ENCODE assay signal across 28 cellular contexts in genomic region chrX:19003756-19004155, GRCh38.
"Had no signal": no experiment of that assay in that cellular context is flagged by ENCODE, and none has a peak within 500 bp of the region (broad histone marks: within the 10 kb centered on the region; RNA-seq: fewer than 3 reads in every experiment).

No MANE protein-coding gene starts in this region.

- H3K36me3 Mint-ChIP-seq: activated naive CD4-positive, alpha-beta T cell treated with anti-CD3 and anti-CD28 coated beads, Interleukin-2, amount 10 ng/mL, durations not matched to agents 7 days and 5 days; activated naive CD4-positive, alpha-beta T cell treated with anti-CD3 and anti-CD28 coated beads, Interleukin-2, amount 50 U/mL, for 72 hours; activated naive CD8-positive, alpha-beta T cell treated with anti-CD3 and anti-CD28 coated beads, Interleukin-2, amount 10 ng/mL, durations not matched to agents 7 days and 5 days had no signal

- H3K4me3 ChIP-seq: ascending aorta, colonic mucosa, esophagus muscularis mucosa had no signal

- H3K27ac Mint-ChIP-seq: activated CD4-positive, alpha-beta memory T cell treated with anti-CD3 and anti-CD28 coated beads, Interleukin-2, amount 10 ng/mL, durations not matched to agents 7 days and 5 days; activated CD4-positive, alpha-beta T cell treated with anti-CD3 and anti-CD28 coated beads for 36 hours; activated CD4-positive, alpha-beta T cell treated with anti-CD3 and anti-CD28 coated beads, Interleukin-2, amount 10 ng/mL, durations not matched to agents 7 days and 5 days; activated naive CD4-positive, alpha-beta T cell treated with anti-CD3 and anti-CD28 coated beads, Interleukin-2, amount 10 ng/mL, durations not matched to agents 7 days and 5 days; activated naive CD4-positive, alpha-beta T cell treated with anti-CD3 and anti-CD28 coated beads, Interleukin-2, amount 50 U/mL, for 72 hours; activated naive CD8-positive, alpha-beta T cell treated with anti-CD3 and anti-CD28 coated beads, Interleukin-2, amount 10 ng/mL, durations not matched to agents 7 days and 5 days; activated T-cell treated with anti-CD3 and anti-CD28 coated beads, Interleukin-2, amount 50 U/mL, for 24 hours; activated T-cell treated with anti-CD3 and anti-CD28 coated beads, Interleukin-2, amount 50 U/mL, for 72 hours had no signal

- H3K27me3 Mint-ChIP-seq: activated CD4-positive, alpha-beta memory T cell treated with anti-CD3 and anti-CD28 coated beads, Interleukin-2, amount 10 ng/mL, durations not matched to agents 7 days and 5 days; activated CD4-positive, alpha-beta T cell treated with anti-CD3 and anti-CD28 coated beads for 36 hours; activated CD4-positive, alpha-beta T cell treated with anti-CD3 and anti-CD28 coated beads, Interleukin-2, amount 10 ng/mL, durations not matched to agents 7 days and 5 days; activated naive CD4-positive, alpha-beta T cell treated with anti-CD3 and anti-CD28 coated beads, Interleukin-2, amount 10 ng/mL, durations not matched to agents 7 days and 5 days; activated T-cell treated with anti-CD3 and anti-CD28 coated beads, Interleukin-2, amount 50 U/mL, for 24 hours had no signal

- H3K4me1 Mint-ChIP-seq: activated CD4-positive, alpha-beta memory T cell treated with anti-CD3 and anti-CD28 coated beads, Interleukin-2, amount 10 ng/mL, durations not matched to agents 7 days and 5 days; activated CD4-positive, alpha-beta T cell treated with anti-CD3 and anti-CD28 coated beads for 36 hours; activated CD4-positive, alpha-beta T cell treated with anti-CD3 and anti-CD28 coated beads, Interleukin-2, amount 10 ng/mL, durations not matched to agents 7 days and 5 days; activated naive CD4-positive, alpha-beta T cell treated with anti-CD3 and anti-CD28 coated beads, Interleukin-2, amount 10 ng/mL, durations not matched to agents 7 days and 5 days; activated naive CD8-positive, alpha-beta T cell treated with anti-CD3 and anti-CD28 coated beads, Interleukin-2, amount 10 ng/mL, durations not matched to agents 7 days and 5 days had no signal

- H3K36me3 ChIP-seq: ascending aorta, brain microvascular endothelial cell, colonic mucosa, esophagus muscularis mucosa had no signal

- H3K9me3 Mint-ChIP-seq: activated CD4-positive, alpha-beta memory T cell treated with anti-CD3 and anti-CD28 coated beads, Interleukin-2, amount 10 ng/mL, durations not matched to agents 7 days and 5 days; activated CD4-positive, alpha-beta T cell treated with anti-CD3 and anti-CD28 coated beads, Interleukin-2, amount 10 ng/mL, durations not matched to agents 7 days and 5 days; activated naive CD4-positive, alpha-beta T cell treated with anti-CD3 and anti-CD28 coated beads, Interleukin-2, amount 10 ng/mL, durations not matched to agents 7 days and 5 days; activated naive CD4-positive, alpha-beta T cell treated with anti-CD3 and anti-CD28 coated beads, Interleukin-2, amount 50 U/mL, for 72 hours; activated naive CD8-positive, alpha-beta T cell treated with anti-CD3 and anti-CD28 coated beads, Interleukin-2, amount 10 ng/mL, durations not matched to agents 7 days and 5 days; activated T-cell treated with anti-CD3 and anti-CD28 coated beads, Interleukin-2, amount 50 U/mL, for 24 hours; activated T-cell treated with anti-CD3 and anti-CD28 coated beads, Interleukin-2, amount 50 U/mL, for 72 hours had no signal

- H3K4me1 ChIP-seq: colonic mucosa had no signal

- FAIRE-seq: endometrium, frontal cortex had no signal

- ATAC-seq: activated CD4-positive, alpha-beta T cell treated with anti-CD3 and anti-CD28 coated beads for 36 hours; activated naive CD4-positive, alpha-beta T cell treated with anti-CD3 and anti-CD28 coated beads, Interleukin-2, amount 50 U/mL, for 72 hours; activated T-cell treated with anti-CD3 and anti-CD28 coated beads, Interleukin-2, amount 50 U/mL, for 72 hours had no signal

- H3K27me3 ChIP-seq: ascending aorta, brain microvascular endothelial cell, colonic mucosa, esophagus muscularis mucosa had no signal

- DNase-seq: activated CD4-positive, alpha-beta memory T cell treated with anti-CD3 and anti-CD28 coated beads, Interleukin-2, amount 10 ng/mL, durations not matched to agents 7 days and 5 days; activated CD4-positive, alpha-beta T cell treated with anti-CD3 and anti-CD28 coated beads for 36 hours; activated CD4-positive, alpha-beta T cell treated with anti-CD3 and anti-CD28 coated beads, Interleukin-2, amount 10 ng/mL, durations not matched to agents 7 days and 5 days; activated CD4-positive, alpha-beta T cell treated with anti-CD3 and anti-CD28 coated beads, Interleukin-2, amount 50 U/mL, for 4 hours; activated CD4-positive, CD25-positive, alpha-beta regulatory T cell; activated CD4-positive, CD25-positive, alpha-beta regulatory T cell treated with anti-CD3 and anti-CD28 coated beads, Interleukin-2, amount 50 U/mL, for 72 hours; activated CD8-positive, alpha-beta memory T cell treated with anti-CD3 and anti-CD28 coated beads, Interleukin-2, amount 50 U/mL, for 48 hours; activated gamma-delta T cell; activated naive CD4-positive, alpha-beta T cell; activated naive CD4-positive, alpha-beta T cell treated with anti-CD3 and anti-CD28 coated beads, Interleukin-2, amount 10 ng/mL, durations not matched to agents 7 days and 5 days; activated naive CD8-positive, alpha-beta T cell treated with anti-CD3 and anti-CD28 coated beads, Interleukin-2, amount 10 ng/mL, durations not matched to agents 7 days and 5 days; activated T-cell treated with anti-CD3 and anti-CD28 coated beads for 4 hours; activated T-cell treated with anti-CD3 and anti-CD28 coated beads, Interleukin-2, amount 50 U/mL, for 24 hours; activated T-cell treated with anti-CD3 and anti-CD28 coated beads, Interleukin-2, amount 50 U/mL, for 72 hours; brain microvascular endothelial cell; central memory CD4-positive, alpha-beta T cell; cerebellar nuclear complex; colonic mucosa; effector CD8-positive, alpha-beta T cell; erythroblast; head of caudate nucleus; hippocampal formation; T-helper 2 cell had no signal

- H3K27ac ChIP-seq: ascending aorta, brain microvascular endothelial cell, colonic mucosa, esophagus muscularis mucosa had no signal

- H3K9me3 ChIP-seq: ascending aorta, colonic mucosa, esophagus muscularis mucosa had no signal

- H3K4me3 Mint-ChIP-seq: activated CD4-positive, alpha-beta memory T cell treated with anti-CD3 and anti-CD28 coated beads, Interleukin-2, amount 10 ng/mL, durations not matched to agents 7 days and 5 days; activated CD4-positive, alpha-beta T cell treated with anti-CD3 and anti-CD28 coated beads for 36 hours; activated CD4-positive, alpha-beta T cell treated with anti-CD3 and anti-CD28 coated beads, Interleukin-2, amount 10 ng/mL, durations not matched to agents 7 days and 5 days; activated naive CD4-positive, alpha-beta T cell treated with anti-CD3 and anti-CD28 coated beads, Interleukin-2, amount 10 ng/mL, durations not matched to agents 7 days and 5 days; activated naive CD8-positive, alpha-beta T cell treated with anti-CD3 and anti-CD28 coated beads, Interleukin-2, amount 10 ng/mL, durations not matched to agents 7 days and 5 days; activated T-cell treated with anti-CD3 and anti-CD28 coated beads, Interleukin-2, amount 50 U/mL, for 24 hours; activated T-cell treated with anti-CD3 and anti-CD28 coated beads, Interleukin-2, amount 50 U/mL, for 72 hours had no signal
